In genomic region chr18:35290070-35290735, GRCh38 we compare ENCODE assay signal across 1 cellular context.
TF ChIP-seq lines count a peak whose summit lies in the region.

Gene ZSCAN30, minus strand, starts transcription at chr18:35290229. Its CDS starts 25,877 bp downstream, at chr18:35264352.

TF ChIP-seq in SK-N-SH, 30 proteins besides CTCF, POLR2A, EP300 and RAD21 (continued from another document):
- TF ChIP-seq, protein P1, sequence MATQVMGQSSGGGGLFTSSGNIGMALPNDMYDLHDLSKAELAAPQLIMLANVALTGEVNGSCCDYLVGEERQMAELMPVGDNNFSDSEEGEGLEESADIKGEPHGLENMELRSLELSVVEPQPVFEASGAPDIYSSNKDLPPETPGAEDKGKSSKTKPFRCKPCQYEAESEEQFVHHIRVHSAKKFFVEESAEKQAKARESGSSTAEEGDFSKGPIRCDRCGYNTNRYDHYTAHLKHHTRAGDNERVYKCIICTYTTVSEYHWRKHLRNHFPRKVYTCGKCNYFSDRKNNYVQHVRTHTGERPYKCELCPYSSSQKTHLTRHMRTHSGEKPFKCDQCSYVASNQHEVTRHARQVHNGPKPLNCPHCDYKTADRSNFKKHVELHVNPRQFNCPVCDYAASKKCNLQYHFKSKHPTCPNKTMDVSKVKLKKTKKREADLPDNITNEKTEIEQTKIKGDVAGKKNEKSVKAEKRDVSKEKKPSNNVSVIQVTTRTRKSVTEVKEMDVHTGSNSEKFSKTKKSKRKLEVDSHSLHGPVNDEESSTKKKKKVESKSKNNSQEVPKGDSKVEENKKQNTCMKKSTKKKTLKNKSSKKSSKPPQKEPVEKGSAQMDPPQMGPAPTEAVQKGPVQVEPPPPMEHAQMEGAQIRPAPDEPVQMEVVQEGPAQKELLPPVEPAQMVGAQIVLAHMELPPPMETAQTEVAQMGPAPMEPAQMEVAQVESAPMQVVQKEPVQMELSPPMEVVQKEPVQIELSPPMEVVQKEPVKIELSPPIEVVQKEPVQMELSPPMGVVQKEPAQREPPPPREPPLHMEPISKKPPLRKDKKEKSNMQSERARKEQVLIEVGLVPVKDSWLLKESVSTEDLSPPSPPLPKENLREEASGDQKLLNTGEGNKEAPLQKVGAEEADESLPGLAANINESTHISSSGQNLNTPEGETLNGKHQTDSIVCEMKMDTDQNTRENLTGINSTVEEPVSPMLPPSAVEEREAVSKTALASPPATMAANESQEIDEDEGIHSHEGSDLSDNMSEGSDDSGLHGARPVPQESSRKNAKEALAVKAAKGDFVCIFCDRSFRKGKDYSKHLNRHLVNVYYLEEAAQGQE (IDR thresholded peaks at IDR 0.05; ENCODE audit: low read depth, low read length): no peak
